28 cellular contexts compared by ENCODE assay signal in the genomic region with DNA sequence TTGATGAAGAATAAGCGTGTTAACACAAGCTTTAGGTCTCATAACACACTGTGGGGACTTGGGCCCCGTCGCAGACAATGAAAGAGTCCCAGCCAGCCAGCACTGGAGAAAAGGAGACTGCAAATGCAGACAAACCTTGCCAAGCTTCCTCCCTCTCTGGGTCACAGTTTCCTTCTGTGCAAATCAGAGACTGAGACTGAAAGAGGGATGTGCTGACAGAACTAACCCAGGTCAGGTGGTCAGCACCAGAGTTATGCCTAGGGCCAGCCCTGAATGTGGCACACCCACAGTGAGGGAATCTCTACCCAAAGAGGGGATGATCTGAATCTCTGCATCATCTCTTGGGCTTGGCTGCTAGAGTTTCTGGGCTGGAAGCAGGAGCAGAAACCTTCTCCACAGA.
"Had no signal": no experiment of that assay in that cellular context is flagged by ENCODE, and none has a peak within 500 bp of the region (broad histone marks: within the 10 kb centered on the region; RNA-seq: fewer than 3 reads in every experiment).

No MANE protein-coding gene starts in this region.

- H3K4me3 ChIP-seq: ascending aorta, body of pancreas, SJSA1 had no signal

- H3K36me3 ChIP-seq: ascending aorta, SJSA1 had no signal

- H3K27ac ChIP-seq: ascending aorta, body of pancreas, KMS-11, SJSA1 had no signal

- H3K9me3 ChIP-seq: ascending aorta, body of pancreas, SJSA1 had no signal

- DNase-seq: activated CD4-positive, alpha-beta T cell treated with anti-CD3 and anti-CD28 coated beads for 48 hours; activated CD4-positive, alpha-beta T cell treated with anti-CD3 and anti-CD28 coated beads, Interleukin-2, amount 50 U/mL, for 48 hours; activated CD4-positive, CD25-positive, alpha-beta regulatory T cell treated with anti-CD3 and anti-CD28 coated beads, Interleukin-2, amount 50 U/mL, for 72 hours; activated CD8-positive, alpha-beta memory T cell treated with anti-CD3 and anti-CD28 coated beads for 24 hours; activated effector memory CD4-positive, alpha-beta T cell treated with anti-CD3 and anti-CD28 coated beads, Interleukin-2, amount 50 U/mL, for 16 hours; activated naive CD4-positive, alpha-beta T cell treated with Interleukin-2 at 50 U/mL for 16 hours; activated naive CD8-positive, alpha-beta T cell treated with anti-CD3 and anti-CD28 coated beads, Interleukin-2, amount 50 U/mL, for 24 hours; activated T-cell treated with anti-CD3 and anti-CD28 coated beads, Interleukin-2, amount 50 U/mL, for 4 hours; amniotic stem cell; body of pancreas; MV-4-11; NCI-H1092 treated with DMSO at 0.1 percent for 48 hours; NCI-H1417 treated with DMSO at 0.1 percent for 48 hours; NCI-H1694; NCI-H345; NCI-H510A; NCI-H526 treated with DMSO at 0.1 percent for 48 hours; NK-92 treated with Interleukin-12 subunit alpha and Interleukin-12 subunit beta, amount 100 ng/mL, for 24 hours; PC-3; SHP77; SW 1271 had no signal

- H3K4me1 ChIP-seq: ascending aorta, body of pancreas, SJSA1 had no signal

- H3K27me3 ChIP-seq: ascending aorta, body of pancreas, SJSA1 had no signal

- ATAC-seq: activated naive CD4-positive, alpha-beta T cell treated with anti-CD3 and anti-CD28 coated beads, Interleukin-2, amount 50 U/mL, for 72 hours; activated naive CD8-positive, alpha-beta T cell treated with anti-CD3 and anti-CD28 coated beads, Interleukin-2, amount 50 U/mL, for 24 hours; activated T-cell treated with anti-CD3 and anti-CD28 coated beads, Interleukin-2, amount 50 U/mL, for 4 hours; body of pancreas; PC-3; SK-N-SH treated with all-trans-retinoic acid at 6 μM for 48 hours had no signal

- H3K9ac ChIP-seq: KMS-11 had no signal

- FAIRE-seq: bronchial epithelial cell, RCC 7860 had no signal

- H3K4me2 ChIP-seq: KMS-11 had no signal
